In genomic region chr17:16689731-16690281, GRCh38 we compare ENCODE assay signal across 8 cellular contexts. TPM values are rescaled to one million over a fixed set of nuclear protein-coding genes. Genes with fewer than 3 reads are reported as not detected.
DNase-seq lines count a peak whose midpoint lies in the region; ATAC-seq and TF ChIP-seq lines count a peak whose summit lies in the region.
"Not testable (repeated sequence)": the region's sequence is repeated elsewhere in the genome, so short reads cannot be mapped to it uniquely, and the experiment has no call there.

Gene CCDC144A, plus strand, starts transcription at chr17:16690241. Its CDS starts 160 bp downstream, at chr17:16690401.

- TF ChIP-seq CTCF in Loucy (conservative IDR thresholded peaks at IDR 0.05; ENCODE audit: low read length) = peak; percentile 74; the same call in 1 of the 2 replicates
- TF ChIP-seq CTCF in epithelial cell of proximal tubule (conservative IDR thresholded peaks at IDR 0.05; ENCODE audit: low read depth, low read length) = peak; percentile 47
- peak; percentile 70 for TF ChIP-seq CTCF in lower lobe of right lung (IDR thresholded peaks at IDR 0.05)
- TF ChIP-seq CTCF in testis (IDR thresholded peaks at IDR 0.05) = peak; percentile 92 to 97 (median 97)

- not testable (repeated sequence) for H3K4me3 ChIP-seq in Loucy (ENCODE audit: low read length, poor library complexity, severe bottlenecking); epithelial cell of proximal tubule (ENCODE audit: low read depth, low read length); lower lobe of right lung
- peak within 1 kb of the TSS; percentile 36 to 62 for H3K4me3 ChIP-seq in testis

- not testable (repeated sequence) for H3K27ac ChIP-seq in lower lobe of right lung
- H3K27ac ChIP-seq in testis = peak within 1 kb of the TSS in 1 of 2 donors; percentile 59

- not testable (repeated sequence) for H4K20me1 ChIP-seq in Loucy (ENCODE audit: insufficient read depth, low read length, poor library complexity, severe bottlenecking)

- H3K4me2 ChIP-seq in Loucy (ENCODE audit: low read depth, low read length, poor library complexity, severe bottlenecking) = not testable (repeated sequence)

- intact Hi-C loops in lower lobe of right lung (cut with DNase I); testis (cut with DNase I; ENCODE audit: low total_unique reads): not testable (repeated sequence)

- not testable (repeated sequence) for TF ChIP-seq POLR2A in testis (IDR thresholded peaks at IDR 0.05)

- not testable (repeated sequence) for H3K27me3 ChIP-seq in Loucy (ENCODE audit: insufficient read depth, low read length, poor library complexity, severe bottlenecking); lower lobe of right lung (ENCODE audit: low read depth); testis

- H2AFZ ChIP-seq in Loucy (ENCODE audit: low read length) = not testable (repeated sequence)

- not testable (repeated sequence) for H3K36me3 ChIP-seq in Loucy (ENCODE audit: insufficient read depth, low read length); lower lobe of right lung; testis (ENCODE audit: low read depth, missing control alignments)

- H3K79me2 ChIP-seq in Loucy (ENCODE audit: insufficient read depth, low read length) = not testable (repeated sequence)

- H3F3A ChIP-seq in Loucy (ENCODE audit: low read depth) = not testable (repeated sequence)

- 40 to 52% methylated on average over 6 to 23 of the region's 33 CpGs for WGBS in testis, 2 donors

- H3K9me3 ChIP-seq in Loucy (ENCODE audit: insufficient read depth, low read depth, low read length); lower lobe of right lung; testis: not testable (repeated sequence)

- not testable (repeated sequence) for H3K4me1 ChIP-seq in Loucy (ENCODE audit: insufficient read depth, low read length, poor library complexity, severe bottlenecking); lower lobe of right lung; testis

- ATAC-seq in activated CD4-positive, CD25-positive, alpha-beta regulatory T cell treated with anti-CD3 and anti-CD28 coated beads, Interleukin-2, amount 50 U/mL, for 24 hours = peak; percentile 78 to 95
- ATAC-seq in lower lobe of right lung = peak; percentile 75

- H3K9me2 ChIP-seq in Loucy (replicated peaks; ENCODE audit: low read depth, low read length) = not testable (repeated sequence)

- peak; percentile 44 for DNase-seq in DMS53 (lab: John Stamatoyannopoulos, UW)
- peak; percentile 79 for DNase-seq in activated naive CD4-positive, alpha-beta T cell treated with Interleukin-2 at 50 U/mL for 16 hours
- DNase-seq in epithelial cell of proximal tubule (ENCODE audit: low read depth) = not testable (repeated sequence)
- DNase-seq in lower lobe of right lung = peak; percentile 72
- peak; percentile 25 to 45 for DNase-seq in stimulated activated CD4-positive, alpha-beta T cell treated with anti-CD3 and anti-CD28 coated beads, Interleukin-15, amount 100 ng/mL, for 1 hour (ENCODE audit: low read depth in 1 of 2, low spot score in 1 of 2)
- peak; percentile 94 for DNase-seq in testis

- H3K9ac ChIP-seq in Loucy (ENCODE audit: low read depth, low read length, poor library complexity, severe bottlenecking) = not testable (repeated sequence)

RNA-seq across cellular contexts. Expression of gene CCDC144A, which starts in this region (rescaled TPM):
- total RNA-seq in epithelial cell of proximal tubule (0.22 and 0.58 TPM in 2 replicates), lower lobe of right lung (14.1 TPM), testis (100 to 1,000 TPM in 1 of 2 donors, 10 to 100 TPM in 1; 97.8 to 144 TPM)
- polyA plus RNA-seq in testis (ENCODE audit: insufficient read depth, low read depth, low replicate concordance) = 8.9 TPM

Comparison
In these comparisons a context has a peak if more than half of its experiments do, and no peak if none do; other contexts are left out.
1. CTCF ChIP-seq: peak in every context shown above with its lines; median percentile 97 in testis; 74 in Loucy; 70 in lower lobe of right lung; 47 in epithelial cell of proximal tubule.